Comparison of ENCODE assay signal across 1 cellular context in the genomic region with DNA sequence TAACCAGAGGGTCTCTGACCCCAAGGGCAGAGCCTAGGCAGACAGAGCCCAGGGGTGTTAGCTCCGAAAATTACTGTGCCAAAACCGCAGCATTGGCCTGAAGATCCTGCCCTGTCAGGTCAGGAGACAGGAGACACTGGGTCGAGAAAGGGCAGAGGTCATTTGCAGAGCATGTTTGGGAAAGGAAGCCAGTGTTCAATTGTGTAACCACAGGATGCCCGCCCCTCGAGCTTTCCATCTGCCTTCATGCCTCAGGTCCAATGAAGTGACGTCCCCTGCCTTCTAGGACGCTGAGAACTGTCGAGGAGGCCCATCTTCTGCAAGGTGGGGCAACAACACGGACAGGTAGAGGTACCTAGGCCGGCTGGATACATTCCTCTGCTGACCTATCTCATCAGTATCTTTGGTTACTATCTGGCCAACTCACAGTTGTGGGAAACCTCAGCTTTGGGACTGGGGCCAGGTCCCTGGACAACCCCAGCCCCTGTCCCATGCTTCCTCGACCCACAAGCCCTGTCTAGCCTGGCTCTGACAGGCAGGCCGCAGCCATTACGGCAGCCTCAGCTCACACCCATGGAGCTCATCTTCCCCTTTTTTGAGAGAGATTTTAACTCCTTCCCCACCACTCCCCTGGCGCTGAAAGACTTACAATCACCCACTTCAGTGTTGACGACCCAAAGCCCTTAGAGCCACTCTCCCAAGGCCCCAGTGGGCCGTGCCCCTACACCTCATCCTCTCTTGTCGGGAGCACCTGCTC.
A peak's percentile ranks its signal among the peaks of the same experiment; 100 is the strongest.
TF ChIP-seq lines count a peak whose summit lies in the region.

No MANE protein-coding gene starts in this region.

TF ChIP-seq in HepG2, 621 proteins besides CTCF, POLR2A, EP300 and RAD21 (continued from another document):
- TF ChIP-seq BCL3 (CRISPR knock-in tag; IDR thresholded peaks at IDR 0.05) (no peak), ZGPAT (CRISPR knock-in tag; IDR thresholded peaks at IDR 0.05) (no peak), ATF7 (IDR thresholded peaks at IDR 0.05) (no peak), ATF7 (CRISPR knock-in tag; IDR thresholded peaks at IDR 0.05) (no peak), ATF1 (CRISPR knock-in tag; IDR thresholded peaks at IDR 0.05) (0 out of 2 replicates have a peak, but pooled peaks have one; percentile 23), ZNF639 (CRISPR knock-in tag; conservative IDR thresholded peaks at IDR 0.05) (no peak), ZEB1 (IDR thresholded peaks at IDR 0.05; ENCODE audit: insufficient replicate concordance, low read depth) (peak; percentile 76), ZNF589 (CRISPR knock-in tag; conservative IDR thresholded peaks at IDR 0.05) (no peak), ZFY (CRISPR knock-in tag; IDR thresholded peaks at IDR 0.05) (0 out of 2 replicates have a peak, but pooled peaks have one; percentile 55), CEBPB (IDR thresholded peaks at IDR 0.05; ENCODE audit: borderline replicate concordance, low read depth, low read length) (peak; percentile 73; the same call in 1 of the 2 replicates), ATF3 (CRISPR knock-in tag; IDR thresholded peaks at IDR 0.05) (no peak), MXD3 (CRISPR knock-in tag; IDR thresholded peaks at IDR 0.05) (no peak), MAX (IDR thresholded peaks at IDR 0.05) (peak; percentile 79), ZNF101 (CRISPR knock-in tag; IDR thresholded peaks at IDR 0.05; ENCODE audit: borderline replicate concordance, low read depth) (no peak), SP5 (CRISPR knock-in tag; IDR thresholded peaks at IDR 0.05; ENCODE audit: borderline replicate concordance, low read depth) (peak; percentile 90), ZNF276 (CRISPR knock-in tag; IDR thresholded peaks at IDR 0.05; ENCODE audit: low read depth) (no peak), ZNF446 (CRISPR knock-in tag; IDR thresholded peaks at IDR 0.05) (no peak), HNF4A (CRISPR knock-in tag; IDR thresholded peaks at IDR 0.05) (peak; percentile 81), ZSCAN21 (CRISPR knock-in tag; IDR thresholded peaks at IDR 0.05; ENCODE audit: borderline replicate concordance) (0 out of 2 replicates have a peak, but pooled peaks have one; percentile 69), SMARCC2 (IDR thresholded peaks at IDR 0.05) (no peak), ZNF343 (CRISPR knock-in tag; IDR thresholded peaks at IDR 0.05) (peak; percentile 50; the same call in 1 of the 2 replicates), ZFP37 (CRISPR knock-in tag; IDR thresholded peaks at IDR 0.05; ENCODE audit: borderline replicate concordance) (no peak), MED13 (CRISPR knock-in tag; IDR thresholded peaks at IDR 0.05) (no peak), ZBTB4 (CRISPR knock-in tag; IDR thresholded peaks at IDR 0.05; ENCODE audit: borderline replicate concordance) (peak; percentile 43; the same call in 1 of the 2 replicates), ZNF768 (CRISPR knock-in tag; IDR thresholded peaks at IDR 0.05) (no peak), XBP1 (CRISPR knock-in tag; IDR thresholded peaks at IDR 0.05) (no peak), RXRA (CRISPR knock-in tag; IDR thresholded peaks at IDR 0.05) (peak; percentile 98), GABPB1 (CRISPR knock-in tag; IDR thresholded peaks at IDR 0.05) (peak; percentile 22; the same call in 1 of the 2 replicates), PHB2 (IDR thresholded peaks at IDR 0.05; ENCODE audit: partially characterized antibody) (no peak), BRCA1 (CRISPR knock-in tag; IDR thresholded peaks at IDR 0.05) (no peak)
- TF ChIP-seq, protein P1, sequence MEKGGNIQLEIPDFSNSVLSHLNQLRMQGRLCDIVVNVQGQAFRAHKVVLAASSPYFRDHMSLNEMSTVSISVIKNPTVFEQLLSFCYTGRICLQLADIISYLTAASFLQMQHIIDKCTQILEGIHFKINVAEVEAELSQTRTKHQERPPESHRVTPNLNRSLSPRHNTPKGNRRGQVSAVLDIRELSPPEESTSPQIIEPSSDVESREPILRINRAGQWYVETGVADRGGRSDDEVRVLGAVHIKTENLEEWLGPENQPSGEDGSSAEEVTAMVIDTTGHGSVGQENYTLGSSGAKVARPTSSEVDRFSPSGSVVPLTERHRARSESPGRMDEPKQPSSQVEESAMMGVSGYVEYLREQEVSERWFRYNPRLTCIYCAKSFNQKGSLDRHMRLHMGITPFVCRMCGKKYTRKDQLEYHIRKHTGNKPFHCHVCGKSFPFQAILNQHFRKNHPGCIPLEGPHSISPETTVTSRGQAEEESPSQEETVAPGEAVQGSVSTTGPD (CRISPR knock-in tag; IDR thresholded peaks at IDR 0.05) = no peak
- TF ChIP-seq, protein P2, sequence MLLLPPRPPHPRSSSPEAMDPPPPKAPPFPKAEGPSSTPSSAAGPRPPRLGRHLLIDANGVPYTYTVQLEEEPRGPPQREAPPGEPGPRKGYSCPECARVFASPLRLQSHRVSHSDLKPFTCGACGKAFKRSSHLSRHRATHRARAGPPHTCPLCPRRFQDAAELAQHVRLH (CRISPR knock-in tag; IDR thresholded peaks at IDR 0.05; ENCODE audit: borderline replicate concordance, low read depth) = no peak
- TF ChIP-seq, protein P3, sequence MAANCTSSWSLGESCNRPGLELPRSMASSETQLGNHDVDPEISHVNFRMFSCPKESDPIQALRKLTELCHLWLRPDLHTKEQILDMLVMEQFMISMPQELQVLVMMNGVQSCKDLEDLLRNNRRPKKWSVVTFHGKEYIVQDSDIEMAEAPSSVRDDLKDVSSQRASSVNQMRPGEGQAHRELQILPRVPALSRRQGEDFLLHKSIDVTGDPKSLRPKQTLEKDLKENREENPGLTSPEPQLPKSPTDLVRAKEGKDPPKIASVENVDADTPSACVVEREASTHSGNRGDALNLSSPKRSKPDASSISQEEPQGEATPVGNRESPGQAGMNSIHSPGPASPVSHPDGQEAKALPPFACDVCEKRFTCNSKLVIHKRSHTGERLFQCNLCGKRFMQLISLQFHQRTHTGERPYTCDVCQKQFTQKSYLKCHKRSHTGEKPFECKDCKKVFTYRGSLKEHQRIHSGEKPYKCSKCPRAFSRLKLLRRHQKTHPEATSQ (CRISPR knock-in tag; IDR thresholded peaks at IDR 0.05; ENCODE audit: borderline replicate concordance) = no peak
